Comparison of ENCODE assay signal across 3 cellular contexts in genomic region chr9:77175152-77175551, GRCh38.
TF ChIP-seq lines count a peak whose summit lies in the region.

No MANE protein-coding gene starts in this region.

TF ChIP-seq in SK-N-SH, 30 proteins besides CTCF, POLR2A, EP300 and RAD21:
- no peak for TF ChIP-seq USF1 (IDR thresholded peaks at IDR 0.05; ENCODE audit: borderline replicate concordance, low read depth)
- peak; percentile 30; the same call in 1 of the 2 replicates for TF ChIP-seq GATA2 (CRISPR knock-in tag; IDR thresholded peaks at IDR 0.05)

TF ChIP-seq in SK-N-SH treated with all-trans-retinoic acid at 6 μM for 48 hours, 23 proteins besides CTCF, POLR2A, EP300 and RAD21:
- no peak for TF ChIP-seq CREB5 (CRISPR knock-in tag; IDR thresholded peaks at IDR 0.05; ENCODE audit: low read depth)
- TF ChIP-seq GLIS3 (CRISPR knock-in tag; IDR thresholded peaks at IDR 0.05) = no peak
- no peak for TF ChIP-seq POU6F1 (CRISPR knock-in tag; IDR thresholded peaks at IDR 0.05; ENCODE audit: borderline replicate concordance, low read depth)
- no peak for TF ChIP-seq ZC3H10 (CRISPR knock-in tag; IDR thresholded peaks at IDR 0.05)
- TF ChIP-seq SNAI2 (CRISPR knock-in tag; IDR thresholded peaks at IDR 0.05) = no peak
- TF ChIP-seq ZFP3 (CRISPR knock-in tag; IDR thresholded peaks at IDR 0.05) = no peak
- TF ChIP-seq ZNF70 (CRISPR knock-in tag; IDR thresholded peaks at IDR 0.05) = no peak
- TF ChIP-seq CSDC2 (CRISPR knock-in tag; IDR thresholded peaks at IDR 0.05) = no peak
- no peak for TF ChIP-seq PPARA (CRISPR knock-in tag; IDR thresholded peaks at IDR 0.05; ENCODE audit: borderline replicate concordance)
- no peak for TF ChIP-seq ISL1 (CRISPR knock-in tag; IDR thresholded peaks at IDR 0.05)
- TF ChIP-seq ZFP30 (CRISPR knock-in tag; IDR thresholded peaks at IDR 0.05) = no peak
- TF ChIP-seq CSRNP3 (CRISPR knock-in tag; IDR thresholded peaks at IDR 0.05) = no peak
- TF ChIP-seq ESRRG (CRISPR knock-in tag; IDR thresholded peaks at IDR 0.05) = no peak
- TF ChIP-seq RARB (CRISPR knock-in tag; IDR thresholded peaks at IDR 0.05) = no peak
- no peak for TF ChIP-seq TSHZ2 (CRISPR knock-in tag; IDR thresholded peaks at IDR 0.05)
- TF ChIP-seq ZNF565 (CRISPR knock-in tag; conservative IDR thresholded peaks at IDR 0.05; ENCODE audit: low read depth) = no peak

TF ChIP-seq in K562, 482 proteins besides CTCF, POLR2A, EP300 and RAD21:
- no peak for TF ChIP-seq AFF4 (CRISPR knock-in tag; IDR thresholded peaks at IDR 0.05)
- TF ChIP-seq ZNF764 (CRISPR knock-in tag; IDR thresholded peaks at IDR 0.05; ENCODE audit: low read depth) = no peak
- peak; percentile 30; the same call in 1 of the 2 replicates for TF ChIP-seq SOX6 (IDR thresholded peaks at IDR 0.05)
- TF ChIP-seq PTRF (tag; IDR thresholded peaks at IDR 0.05) = no peak
